In genomic region chr3:16788440-16789057, GRCh38 we compare ENCODE assay signal across 18 cellular contexts.
A peak's percentile ranks its signal among the peaks of the same experiment; 100 is the strongest.
DNase-seq lines count a peak whose midpoint lies in the region; ATAC-seq and TF ChIP-seq lines count a peak whose summit lies in the region.
"Had no signal": no experiment of that assay in that cellular context is flagged by ENCODE, and none has a peak within 500 bp of the region (broad histone marks: within the 10 kb centered on the region; RNA-seq: fewer than 3 reads in every experiment).

No MANE protein-coding gene starts in this region.

- H3K36me3 Mint-ChIP-seq in osteocyte (ENCODE audit: unreplicated experiment): no peaks in the 10 kb centered on the region

- H3K36me3 ChIP-seq in gastroesophageal sphincter: no peaks in the 10 kb centered on the region
- H3K36me3 ChIP-seq: ascending aorta had no signal

- H3K4me1 Mint-ChIP-seq in osteocyte (ENCODE audit: unreplicated experiment): no peaks in the 10 kb centered on the region

- H3K4me3 ChIP-seq in gastroesophageal sphincter: no peak overlapping the region
- H3K4me3 ChIP-seq: ascending aorta, testis had no signal

- H3K27me3 Mint-ChIP-seq in osteocyte (ENCODE audit: unreplicated experiment): peaks cover 36% of the 10 kb centered on the region

- H3K9me3 Mint-ChIP-seq in osteocyte (ENCODE audit: unreplicated experiment): no peaks in the 10 kb centered on the region
- H3K9me3 Mint-ChIP-seq: activated CD4-positive, alpha-beta T cell treated with anti-CD3 and anti-CD28 coated beads, Interleukin-2, amount 10 ng/mL, durations not matched to agents 24 days and 14 days had no signal

- no peak overlapping the region for H3K4me3 Mint-ChIP-seq in osteocyte (ENCODE audit: unreplicated experiment)
- H3K4me3 Mint-ChIP-seq: activated CD4-positive, alpha-beta T cell treated with anti-CD3 and anti-CD28 coated beads, Interleukin-2, amount 10 ng/mL, durations not matched to agents 24 days and 14 days had no signal

- TF ChIP-seq POLR2A in gastroesophageal sphincter (IDR thresholded peaks at IDR 0.05): no peak

- no peak overlapping the region for H3K27ac ChIP-seq in gastroesophageal sphincter
- H3K27ac ChIP-seq: ascending aorta, parathyroid adenoma, testis had no signal

- H3K9me3 ChIP-seq in gastroesophageal sphincter: no peaks in the 10 kb centered on the region
- H3K9me3 ChIP-seq: ascending aorta, testis had no signal

- TF ChIP-seq CTCF in gastroesophageal sphincter (IDR thresholded peaks at IDR 0.05): no peak
- no peak for TF ChIP-seq CTCF in osteocyte (IDR thresholded peaks at IDR 0.05)

- H3K4me1 ChIP-seq in gastroesophageal sphincter: no peaks in the 10 kb centered on the region
- H3K4me1 ChIP-seq: ascending aorta, parathyroid adenoma had no signal

- H3K27me3 ChIP-seq in gastroesophageal sphincter: no peaks in the 10 kb centered on the region
- H3K27me3 ChIP-seq: ascending aorta, testis had no signal

- WGBS in gastroesophageal sphincter (ENCODE audit: low coverage in 1 of 2), 2 donors: 83 to 90% methylated on average over 1 to 6 of the region's 6 CpGs

- DNase-seq in Ammon's horn (ENCODE audit: low spot score) (peak; percentile 49), NOMO-1 treated with dmso at 0.1 percent for 144 hours (lab: John Stamatoyannopoulos, UW; ENCODE audit: unreplicated experiment) (peak; percentile 64), SW 1271 (lab: John Stamatoyannopoulos, UW) (no peak), NCI-H2029 treated with DMSO at 0.1 percent for 48 hours (lab: John Stamatoyannopoulos, UW) (no peak), osteocyte (ENCODE audit: extremely low spot score, unreplicated experiment) (no peak)
- DNase-seq: activated CD4-positive, alpha-beta T cell treated with anti-CD3 and anti-CD28 coated beads, Interleukin-2, amount 10 ng/mL, durations not matched to agents 24 days and 14 days; activated CD8-positive, alpha-beta memory T cell treated with anti-CD3 and anti-CD28 coated beads, Interleukin-2, amount 50 U/mL, for 4 hours; activated gamma-delta T cell; NCI-H1436; SHP77 treated with DMSO at 0.1 percent for 48 hours; stimulated activated CD4-positive, alpha-beta T cell treated with anti-CD3 and anti-CD28 coated beads, Interleukin-4, amount 100 ng/mL, for 1 hour; T1000; testis had no signal

- TF ChIP-seq EP300 in gastroesophageal sphincter (IDR thresholded peaks at IDR 0.05): no peak

- H3K27ac Mint-ChIP-seq in osteocyte (ENCODE audit: unreplicated experiment): no peak overlapping the region
- H3K27ac Mint-ChIP-seq: activated CD4-positive, alpha-beta T cell treated with anti-CD3 and anti-CD28 coated beads, Interleukin-2, amount 10 ng/mL, durations not matched to agents 24 days and 14 days had no signal

- peak; percentile 50 for ATAC-seq in GM19351 (IDR thresholded peaks at IDR 0.05; ENCODE audit: unreplicated experiment)
- ATAC-seq in gastroesophageal sphincter: peak; percentile 30
- no peak for ATAC-seq in HG02571 (IDR thresholded peaks at IDR 0.05; ENCODE audit: unreplicated experiment)

Comparison
In these comparisons a context has a peak if more than half of its experiments do, and no peak if none do; other contexts are left out.
1. DNase-seq: peak in Ammon's horn (single experiment) and NOMO-1 treated with dmso at 0.1 percent for 144 hours (single experiment); none in SW 1271 (0 of 2), NCI-H2029 treated with DMSO at 0.1 percent for 48 hours (single experiment) and osteocyte (single experiment).